27 cellular contexts compared by ENCODE assay signal in the genomic region with DNA sequence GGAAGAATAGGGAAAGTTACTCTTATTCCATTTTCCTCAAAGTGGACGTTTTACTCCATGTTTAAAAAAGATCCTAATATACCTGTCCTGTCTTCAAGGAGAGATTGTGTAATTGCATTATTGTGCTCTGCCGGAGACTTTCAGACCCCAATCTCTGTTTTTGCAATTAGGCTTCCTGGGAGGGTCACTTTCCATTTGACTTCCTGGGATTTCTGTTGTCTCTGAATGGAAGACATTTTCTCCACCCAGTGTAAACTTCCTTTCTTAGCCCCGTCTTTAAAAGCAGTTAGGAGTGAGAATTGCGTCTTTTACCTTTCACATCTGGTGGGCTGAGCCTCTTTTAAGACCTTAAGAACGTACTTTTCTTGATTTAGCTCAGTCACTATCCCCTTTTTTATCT.
DNase-seq lines count a peak whose midpoint lies in the region; ATAC-seq and TF ChIP-seq lines count a peak whose summit lies in the region.
"Had no signal": no experiment of that assay in that cellular context is flagged by ENCODE, and none has a peak within 500 bp of the region (broad histone marks: within the 10 kb centered on the region; RNA-seq: fewer than 3 reads in every experiment).

No MANE protein-coding gene starts in this region.

- peaks cover 2% of the 10 kb centered on the region for H3K27me3 Mint-ChIP-seq in glutamatergic neuron (ENCODE audit: unreplicated experiment)
- peaks cover 13% of the 10 kb centered on the region for H3K27me3 Mint-ChIP-seq in activated naive CD8-positive, alpha-beta T cell treated with anti-CD3 and anti-CD28 coated beads, Interleukin-2, amount 50 U/mL, for 24 hours
- H3K27me3 Mint-ChIP-seq in stimulated activated naive B cell treated with anti-CD40 and anti-IgM and Interleukin-4, amounts not matched to agents 10 μg/mL and 1 μg/mL and 100 μg/mL, for 72 hours = no peaks in the 10 kb centered on the region
- H3K27me3 Mint-ChIP-seq: IgD-negative memory B cell had no signal

- TF ChIP-seq CTCF in heart left ventricle (IDR thresholded peaks at IDR 0.05) (no peak), glutamatergic neuron (IDR thresholded peaks at IDR 0.05; ENCODE audit: partially characterized antibody, unreplicated experiment) (no peak), tibial artery (IDR thresholded peaks at IDR 0.05) (no peak)

- peak in 2 of 4 donors; percentile 13 to 57 for ATAC-seq in heart left ventricle
- no peak for ATAC-seq in Right ventricle myocardium inferior
- no peak for ATAC-seq in activated naive CD8-positive, alpha-beta T cell treated with anti-CD3 and anti-CD28 coated beads, Interleukin-2, amount 50 U/mL, for 24 hours
- no peak for ATAC-seq in stimulated activated naive B cell treated with anti-CD40 and anti-IgM and Interleukin-4, amounts not matched to agents 10 μg/mL and 1 μg/mL and 100 μg/mL, for 72 hours (replicated peaks)
- ATAC-seq: naive thymus-derived CD4-positive, alpha-beta T cell; stimulated activated effector memory CD8-positive, alpha-beta T cell treated with anti-CD3 and anti-CD28 coated beads, Interleukin-12 subunit alpha, Interleukin-12 subunit beta, amount 100 ng/mL, for 72 hours had no signal

- TF ChIP-seq POLR2A in heart left ventricle (IDR thresholded peaks at IDR 0.05) = no peak

- H3K27ac ChIP-seq in heart left ventricle (peak overlapping the region in 11 of 12 donors; percentile 34 to 77 (median 63)), mesodermal cell (ENCODE audit: low read depth, low read length, severe bottlenecking) (peak overlapping the region; percentile 7), tibial artery (peak overlapping the region; percentile 49 to 50)
- H3K27ac ChIP-seq: breast epithelium, SJSA1, WERI-Rb-1 had no signal

- peaks cover 53% of the 10 kb centered on the region for H3K4me1 Mint-ChIP-seq in glutamatergic neuron (ENCODE audit: low read depth, unreplicated experiment)
- no peaks in the 10 kb centered on the region for H3K4me1 Mint-ChIP-seq in activated naive CD8-positive, alpha-beta T cell treated with anti-CD3 and anti-CD28 coated beads, Interleukin-2, amount 50 U/mL, for 24 hours
- peaks cover 19 to 33% of the 10 kb centered on the region in 2 donors for H3K4me1 Mint-ChIP-seq in stimulated activated naive B cell treated with anti-CD40 and anti-IgM and Interleukin-4, amounts not matched to agents 10 μg/mL and 1 μg/mL and 100 μg/mL, for 72 hours
- H3K4me1 Mint-ChIP-seq: immature natural killer cell; stimulated activated effector memory CD8-positive, alpha-beta T cell treated with anti-CD3 and anti-CD28 coated beads, Interleukin-12 subunit alpha, Interleukin-12 subunit beta, amount 100 ng/mL, for 72 hours had no signal

- H3K9me3 Mint-ChIP-seq in glutamatergic neuron (ENCODE audit: unreplicated experiment) = peaks cover 2% of the 10 kb centered on the region
- no peaks in the 10 kb centered on the region for H3K9me3 Mint-ChIP-seq in activated naive CD8-positive, alpha-beta T cell treated with anti-CD3 and anti-CD28 coated beads, Interleukin-2, amount 50 U/mL, for 24 hours
- peaks cover 6 to 11% of the 10 kb centered on the region in 2 donors for H3K9me3 Mint-ChIP-seq in stimulated activated naive B cell treated with anti-CD40 and anti-IgM and Interleukin-4, amounts not matched to agents 10 μg/mL and 1 μg/mL and 100 μg/mL, for 72 hours
- H3K9me3 Mint-ChIP-seq: activated T-helper 2 cell treated with anti-CD3 and anti-CD28 coated beads, Interferon-gamma antibody, Interleukin-2, Interleukin-4, amounts not matched to agents 10 μg/mL and 5 μg/mL and 100 μg/mL, durations not matched to agents 14 hours and 24 hours and 36 hours; stimulated activated effector memory CD8-positive, alpha-beta T cell treated with anti-CD3 and anti-CD28 coated beads, Interleukin-12 subunit alpha, Interleukin-12 subunit beta, amount 100 ng/mL, for 72 hours had no signal

- intact Hi-C loops in heart left ventricle (cut with DNase I) (loop anchor here in 2 of 10 donors (5.0 to 10.0 kb wide), 2 partner anchors 65 to 133 kb away; partner anchors contain the start of gene ZNF532 (in 1 of the 2)), Right ventricle myocardium inferior (cut with DNase I) (loop anchor here (5.0 kb wide), 1 partner anchor 65 kb away; the partner anchor contains the start of gene ZNF532), tibial artery (cut with DNase I; ENCODE audit: low total_unique reads) (loop anchor here (2.0 kb wide), 1 partner anchor 31 kb away; no protein-coding TSS in a partner anchor)

- WGBS in heart left ventricle, 4 donors = 50 to 64% (median 52%) methylated on average over 5 of the region's 5 CpGs
- 56 to 62% methylated on average over 2 to 4 of the region's 5 CpGs for WGBS in mesodermal cell (ENCODE audit: insufficient coverage in 2 of 2), 2 experiments

- peaks cover 11% of the 10 kb centered on the region for H3K36me3 Mint-ChIP-seq in glutamatergic neuron (ENCODE audit: unreplicated experiment)
- H3K36me3 Mint-ChIP-seq in activated naive CD8-positive, alpha-beta T cell treated with anti-CD3 and anti-CD28 coated beads, Interleukin-2, amount 50 U/mL, for 24 hours (ENCODE audit: low read depth) = no peaks in the 10 kb centered on the region
- peaks cover 43 to 55% of the 10 kb centered on the region in 2 donors for H3K36me3 Mint-ChIP-seq in stimulated activated naive B cell treated with anti-CD40 and anti-IgM and Interleukin-4, amounts not matched to agents 10 μg/mL and 1 μg/mL and 100 μg/mL, for 72 hours
- H3K36me3 Mint-ChIP-seq: CD14-positive monocyte; stimulated activated effector memory CD8-positive, alpha-beta T cell treated with anti-CD3 and anti-CD28 coated beads, Interleukin-12 subunit alpha, Interleukin-12 subunit beta, amount 100 ng/mL, for 72 hours had no signal

- H3K9me3 ChIP-seq in heart left ventricle (peaks cover 0 to 21% (median 6%) of the 10 kb centered on the region in 12 donors), mesodermal cell (ENCODE audit: control insufficient read depth, low read length) (peaks cover 13% of the 10 kb centered on the region), tibial artery (peaks cover 0 to 11% (median 0%) of the 10 kb centered on the region in 3 donors)
- H3K9me3 ChIP-seq: SJSA1 had no signal

- H3K27me3 ChIP-seq in heart left ventricle (no peaks in the 10 kb centered on the region), tibial artery (no peaks in the 10 kb centered on the region)
- H3K27me3 ChIP-seq: breast epithelium, SJSA1 had no signal

- H3K36me3 ChIP-seq in heart left ventricle (peaks cover 0 to 43% (median 2%) of the 10 kb centered on the region in 9 donors), mesodermal cell (ENCODE audit: control insufficient read depth, insufficient read depth, low read length) (peaks cover 60% of the 10 kb centered on the region), tibial artery (peaks cover 8 to 27% (median 13%) of the 10 kb centered on the region in 3 donors)
- H3K36me3 ChIP-seq: breast epithelium had no signal

- peak overlapping the region; percentile 74 for H3K4me3 Mint-ChIP-seq in glutamatergic neuron (ENCODE audit: unreplicated experiment)
- H3K4me3 Mint-ChIP-seq in activated naive CD8-positive, alpha-beta T cell treated with anti-CD3 and anti-CD28 coated beads, Interleukin-2, amount 50 U/mL, for 24 hours = no peak overlapping the region
- H3K4me3 Mint-ChIP-seq in stimulated activated naive B cell treated with anti-CD40 and anti-IgM and Interleukin-4, amounts not matched to agents 10 μg/mL and 1 μg/mL and 100 μg/mL, for 72 hours = no peak overlapping the region
- H3K4me3 Mint-ChIP-seq: CD14-positive monocyte; immature natural killer cell; naive thymus-derived CD4-positive, alpha-beta T cell; stimulated activated effector memory CD8-positive, alpha-beta T cell treated with anti-CD3 and anti-CD28 coated beads, Interleukin-12 subunit alpha, Interleukin-12 subunit beta, amount 100 ng/mL, for 72 hours had no signal

- H3K4me3 ChIP-seq in heart left ventricle (peak overlapping the region in 1 of 12 donors; percentile 7), mesodermal cell (ENCODE audit: extremely low read depth, insufficient read depth, low read length, poor library complexity, severe bottlenecking) (no peak overlapping the region), tibial artery (no peak overlapping the region)
- H3K4me3 ChIP-seq: breast epithelium, SJSA1 had no signal

- no peak overlapping the region for H3K27ac Mint-ChIP-seq in glutamatergic neuron (ENCODE audit: unreplicated experiment)
- no peak overlapping the region for H3K27ac Mint-ChIP-seq in activated naive CD8-positive, alpha-beta T cell treated with anti-CD3 and anti-CD28 coated beads, Interleukin-2, amount 50 U/mL, for 24 hours
- H3K27ac Mint-ChIP-seq in stimulated activated naive B cell treated with anti-CD40 and anti-IgM and Interleukin-4, amounts not matched to agents 10 μg/mL and 1 μg/mL and 100 μg/mL, for 72 hours = no peak overlapping the region
- H3K27ac Mint-ChIP-seq: activated T-helper 2 cell treated with anti-CD3 and anti-CD28 coated beads, Interferon-gamma antibody, Interleukin-2, Interleukin-4, amounts not matched to agents 10 μg/mL and 5 μg/mL and 100 μg/mL, durations not matched to agents 14 hours and 24 hours and 36 hours; CD14-positive monocyte; IgD-negative memory B cell; immature natural killer cell; naive thymus-derived CD4-positive, alpha-beta T cell had no signal

- DNase-seq in heart left ventricle = no peak
- no peak for DNase-seq in Right ventricle myocardium inferior (ENCODE audit: missing footprints)
- DNase-seq in glutamatergic neuron = no peak
- no peak for DNase-seq in tibial artery
- DNase-seq in iPS-NIHi7 (ENCODE audit: extremely low spot score) = no peak
- no peak for DNase-seq in activated naive CD8-positive, alpha-beta T cell treated with anti-CD3 and anti-CD28 coated beads, Interleukin-2, amount 50 U/mL, for 24 hours
- no peak for DNase-seq in stimulated activated naive B cell treated with anti-CD40 and anti-IgM and Interleukin-4, amounts not matched to agents 10 μg/mL and 1 μg/mL and 100 μg/mL, for 72 hours
- DNase-seq: activated CD4-positive, alpha-beta T cell treated with anti-CD3 and anti-CD28 coated beads for 48 hours; activated naive CD4-positive, alpha-beta T cell treated with anti-CD3 and anti-CD28 coated beads, Interleukin-2, amount 50 U/mL, for 16 hours; activated T-cell treated with anti-CD3 and anti-CD28 coated beads for 4 hours; amygdala; effector CD8-positive, alpha-beta T cell; immature natural killer cell; midbrain; naive thymus-derived CD4-positive, alpha-beta T cell; NCI-H146; NCI-H345; nucleus accumbens; substantia nigra; WERI-Rb-1 had no signal

- H3K4me1 ChIP-seq in heart left ventricle (peaks cover 5 to 40% (median 28%) of the 10 kb centered on the region in 12 donors), mesodermal cell (ENCODE audit: control insufficient read depth, insufficient read depth, low read length, poor library complexity, severe bottlenecking) (peaks cover 13% of the 10 kb centered on the region), tibial artery (peaks cover 0 to 63% (median 16%) of the 10 kb centered on the region in 4 donors)
- H3K4me1 ChIP-seq: breast epithelium, SJSA1 had no signal

Comparison
In these comparisons a context has a peak if more than half of its experiments do, and no peak if none do; other contexts are left out.
1. H3K27ac ChIP-seq: peak in every context shown above with its lines; median percentile 63 in heart left ventricle; 50 in tibial artery; 7 in mesodermal cell.